7 cellular contexts compared by ENCODE assay signal in the genomic region with DNA sequence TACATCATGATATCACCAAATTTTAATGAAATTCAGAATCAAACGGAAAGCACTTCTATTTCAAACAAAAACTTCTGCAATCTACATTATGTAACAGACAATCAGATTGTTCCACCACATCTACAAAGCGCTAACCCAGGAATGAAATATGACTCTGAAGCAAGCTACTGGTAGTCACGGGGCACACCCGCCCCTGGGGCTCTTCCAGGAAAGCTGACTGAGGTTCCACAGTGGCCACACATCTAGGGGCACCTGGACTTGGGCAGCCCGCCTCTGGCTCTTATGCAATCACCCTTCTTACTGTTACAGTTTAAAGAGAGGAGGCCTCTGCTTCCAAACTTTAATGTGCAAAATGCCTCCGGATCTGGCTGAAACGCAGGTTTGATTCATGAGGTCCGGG. TPM values are rescaled to one million over a fixed set of nuclear protein-coding genes. Genes with fewer than 3 reads are reported as not detected.
A peak's percentile ranks its signal among the peaks of the same experiment; 100 is the strongest.
DNase-seq lines count a peak whose midpoint lies in the region; ATAC-seq, FAIRE-seq and TF ChIP-seq lines count a peak whose summit lies in the region.

No MANE protein-coding gene starts in this region.

- TF ChIP-seq CTCF in Peyer's patch (IDR thresholded peaks at IDR 0.05) (no peak), mesothelial cell of epicardium (IDR thresholded peaks at IDR 0.05; ENCODE audit: unreplicated experiment) (no peak)

- H3K9me3 ChIP-seq in Peyer's patch (no peaks in the 10 kb centered on the region), duodenal mucosa (ENCODE audit: control insufficient read depth in 1 of 2, low read length in 2 of 2) (no peaks in the 10 kb centered on the region)

- H3K9ac ChIP-seq in duodenal mucosa (ENCODE audit: low read depth in 1 of 2, low read length in 2 of 2): peak overlapping the region; percentile 46 to 63

- H3K36me3 Mint-ChIP-seq in mesothelial cell of epicardium: no peaks in the 10 kb centered on the region

- H3K4me1 ChIP-seq in Peyer's patch: peaks cover 7 to 60% (median 20%) of the 10 kb centered on the region in 4 donors
- peaks cover 44 to 46% of the 10 kb centered on the region in 2 donors for H3K4me1 ChIP-seq in duodenal mucosa (ENCODE audit: control insufficient read depth in 1 of 2, insufficient read depth in 2 of 2, low read length in 2 of 2)
- H3K4me1 ChIP-seq in urinary bladder (ENCODE audit: insufficient read depth): peaks cover 2% of the 10 kb centered on the region

- TF ChIP-seq POLR2A in H54 (IDR thresholded peaks at IDR 0.05; ENCODE audit: low read depth, low read length) (no peak), Peyer's patch (IDR thresholded peaks at IDR 0.05) (no peak)

- H3K9me3 Mint-ChIP-seq in mesothelial cell of epicardium: no peaks in the 10 kb centered on the region

- H3K27ac Mint-ChIP-seq in mesothelial cell of epicardium: peak overlapping the region; percentile 88

- no peaks in the 10 kb centered on the region for H3K27me3 ChIP-seq in Peyer's patch
- H3K27me3 ChIP-seq in duodenal mucosa (ENCODE audit: control insufficient read depth in 1 of 2, insufficient read depth in 2 of 2, low read length in 2 of 2): no peaks in the 10 kb centered on the region

- H3K36me3 ChIP-seq in Peyer's patch (no peaks in the 10 kb centered on the region), duodenal mucosa (ENCODE audit: control insufficient read depth in 1 of 2, insufficient read depth in 2 of 2, low read length in 2 of 2) (no peaks in the 10 kb centered on the region), urinary bladder (ENCODE audit: insufficient read depth) (no peaks in the 10 kb centered on the region)

- H3K27ac ChIP-seq in Peyer's patch: peak overlapping the region; percentile 64 to 96 (median 85)
- peak overlapping the region; percentile 91 for H3K27ac ChIP-seq in duodenal mucosa (ENCODE audit: low read depth, low read length)
- H3K27ac ChIP-seq in urinary bladder (ENCODE audit: low read depth): peak overlapping the region; percentile 88

- no peak for FAIRE-seq in H54 (lab: Jason Lieb, UNC)

- H3K4me3 ChIP-seq in Peyer's patch: peak overlapping the region in 1 of 4 donors; percentile 21
- H3K4me3 ChIP-seq in duodenal mucosa (ENCODE audit: low read depth in 1 of 2, low read length in 2 of 2): peak overlapping the region in 1 of 2 donors; percentile 27
- no peak overlapping the region for H3K4me3 ChIP-seq in urinary bladder (ENCODE audit: low read depth, low read length)

- ATAC-seq in HG03439 (IDR thresholded peaks at IDR 0.05; ENCODE audit: unreplicated experiment) (no peak), HG03196 (IDR thresholded peaks at IDR 0.05; ENCODE audit: unreplicated experiment) (no peak)

- 12% methylated on average over 8 of the region's 8 CpGs for WGBS in urinary bladder

- H3K4me1 Mint-ChIP-seq in mesothelial cell of epicardium: peaks cover 44% of the 10 kb centered on the region

- no peaks in the 10 kb centered on the region for H3K27me3 Mint-ChIP-seq in mesothelial cell of epicardium (ENCODE audit: low read depth)

- DNase-seq in H54 (ENCODE audit: insufficient read length, low spot score) (peak; percentile 67), Peyer's patch (peak in 2 of 3 donors; percentile 24 to 80), mesothelial cell of epicardium (ENCODE audit: low spot score in 2 of 2, unreplicated experiment in 2 of 2) (no peak)

- H3K4me3 Mint-ChIP-seq in mesothelial cell of epicardium: no peak overlapping the region

RNA-seq across cellular contexts. Expression of gene ZCCHC14, which starts 27.5 kb away (rescaled TPM):
- total RNA-seq in Peyer's patch (10 to 100 TPM; 28.1 to 68.9 (median 55.9) TPM), mesothelial cell of epicardium (35.6 to 37.3 TPM (median 36.7 TPM) in 3 replicates), urinary bladder (36.1 TPM)
- polyA plus RNA-seq in urinary bladder: 16.6 TPM

Comparison
In these comparisons a context has a peak if more than half of its experiments do, and no peak if none do; other contexts are left out.
1. DNase-seq: peak in H54 (single experiment) and Peyer's patch (2 of 3); none in mesothelial cell of epicardium (0 of 2).
2. Peak in every context shown above with its lines, with median percentiles within 50 percentile points of each other: H3K27ac ChIP-seq.